ENCODE assay signal across 8 cellular contexts in genomic region chr11:68843052-68843561, GRCh38. TPM values are rescaled to one million over a fixed set of nuclear protein-coding genes. Genes with fewer than 3 reads are reported as not detected.
DNase-seq lines count a peak whose midpoint lies in the region; ATAC-seq and TF ChIP-seq lines count a peak whose summit lies in the region.

No MANE protein-coding gene starts in this region.

- POLR2A ChIA-PET in WTC11 (lab: Charles Lee), result no interaction called here

- H3K9me3 Mint-ChIP-seq in WTC11, result no peaks in the 10 kb centered on the region
- H3K9me3 Mint-ChIP-seq in effector memory CD8-positive, alpha-beta T cell, result no peaks in the 10 kb centered on the region

- H3K27ac Mint-ChIP-seq in WTC11, result no peak overlapping the region
- peak overlapping the region; percentile 62 to 90 for H3K27ac Mint-ChIP-seq in effector memory CD8-positive, alpha-beta T cell

- TF ChIP-seq CTCF in heart left ventricle (IDR thresholded peaks at IDR 0.05), result no peak
- no peak for TF ChIP-seq CTCF in WTC11 (IDR thresholded peaks at IDR 0.05)
- TF ChIP-seq CTCF in psoas muscle (IDR thresholded peaks at IDR 0.05), result no peak

- H3K4me1 ChIP-seq in heart left ventricle (peaks cover 4 to 57% (median 42%) of the 10 kb centered on the region in 12 donors), psoas muscle (peaks cover 23% of the 10 kb centered on the region)

- H3K9me3 ChIP-seq in heart left ventricle (no peaks in the 10 kb centered on the region), psoas muscle (no peaks in the 10 kb centered on the region)

- ATAC-seq in heart left ventricle (no peak), left cardiac atrium (no peak), WTC11 (no peak), psoas muscle (no peak), HG02885 (IDR thresholded peaks at IDR 0.05; ENCODE audit: poor library complexity, unreplicated experiment) (no peak)
- ATAC-seq in effector memory CD8-positive, alpha-beta T cell (replicated peaks), result peak; percentile 5

- peak overlapping the region in 10 of 12 donors; percentile 52 to 96 (median 90) for H3K4me3 ChIP-seq in heart left ventricle
- peak overlapping the region; percentile 80 for H3K4me3 ChIP-seq in psoas muscle

- peak overlapping the region; percentile 71 for H3K4me3 Mint-ChIP-seq in WTC11
- H3K4me3 Mint-ChIP-seq in effector memory CD8-positive, alpha-beta T cell, result peak overlapping the region; percentile 89 to 94

- peaks cover 35% of the 10 kb centered on the region for H3K4me1 Mint-ChIP-seq in WTC11
- H3K4me1 Mint-ChIP-seq in effector memory CD8-positive, alpha-beta T cell (ENCODE audit: low read depth in 2 of 2), result peaks cover 26 to 28% of the 10 kb centered on the region in 2 donors

- peaks cover 68% of the 10 kb centered on the region for H3K27me3 Mint-ChIP-seq in WTC11 (ENCODE audit: low read depth)
- H3K27me3 Mint-ChIP-seq in effector memory CD8-positive, alpha-beta T cell, result peaks cover 0 to 7% of the 10 kb centered on the region in 2 donors

- peak in 1 of 5 donors; percentile 42 for DNase-seq in heart left ventricle
- no peak for DNase-seq in left cardiac atrium
- DNase-seq in WTC11 (ENCODE audit: low spot score), result no peak
- peak in 2 of 3 experiments; percentile 30 to 48 for DNase-seq in effector memory CD8-positive, alpha-beta T cell
- DNase-seq in psoas muscle, result no peak
- DNase-seq in NK-92 (lab: John Stamatoyannopoulos, UW; ENCODE audit: unreplicated experiment), result no peak
- no peak for DNase-seq in GM19238 (ENCODE audit: insufficient read length, low spot score)

- no peaks in the 10 kb centered on the region for H3K36me3 ChIP-seq in heart left ventricle
- no peaks in the 10 kb centered on the region for H3K36me3 ChIP-seq in psoas muscle (ENCODE audit: insufficient read depth in 1 of 2, low read depth in 1 of 2)

- CTCF ChIA-PET in WTC11 (lab: Charles Lee), result interaction anchor here (0.6 to 3.2 kb wide), 13 partner anchors 9 to 210 kb away, joined by 3 to 21 read pairs (median 6); no protein-coding TSS in a partner anchor

- H3K36me3 Mint-ChIP-seq in WTC11, result no peaks in the 10 kb centered on the region
- peaks cover 34% of the 10 kb centered on the region for H3K36me3 Mint-ChIP-seq in effector memory CD8-positive, alpha-beta T cell (ENCODE audit: insufficient read depth)

- no peak for TF ChIP-seq POLR2A in heart left ventricle (IDR thresholded peaks at IDR 0.05)

- intact Hi-C loops in heart left ventricle (cut with DNase I) (loop anchor here in 5 of 10 donors (2.0 to 5.0 kb wide), 5 partner anchors 36 to 59 kb away; partner anchors contain the start of genes IGHMBP2 (in 1 of the 5) and MRPL21 (in 1 of the 5)), left cardiac atrium (cut with DNase I) (loop anchor here in 1 of 2 donors (5.0 kb wide), 1 partner anchor 66 kb away; no protein-coding TSS in a partner anchor), psoas muscle (cut with DNase I) (loop anchor here in 1 of 2 donors (10.0 kb wide), 1 partner anchor 202 kb away; the partner anchor contains the start of gene TPCN2)

- H3K27me3 ChIP-seq in heart left ventricle, result no peaks in the 10 kb centered on the region
- H3K27me3 ChIP-seq in psoas muscle (ENCODE audit: insufficient read depth in 3 of 3, low read length in 2 of 3), result no peaks in the 10 kb centered on the region

- H3K27ac ChIP-seq in heart left ventricle, result peak overlapping the region in 10 of 12 donors; percentile 15 to 97 (median 74)
- H3K27ac ChIP-seq in psoas muscle, result no peak overlapping the region

- WGBS in heart left ventricle, 4 donors, result 33 to 38% (median 37%) methylated on average over 19 to 23 of the region's 23 CpGs
- 34 to 47% (median 39%) methylated on average over 23 of the region's 23 CpGs for WGBS in psoas muscle, 3 donors

TF ChIP-seq in WTC11, 78 proteins besides CTCF, POLR2A, EP300 and RAD21:
- TF ChIP-seq FOXP1 (CRISPR knock-in tag; IDR thresholded peaks at IDR 0.05; ENCODE audit: borderline replicate concordance) (no peak), NR3C1 (CRISPR knock-in tag; conservative IDR thresholded peaks at IDR 0.05; ENCODE audit: low read depth) (no peak), ESRRA (CRISPR knock-in tag; IDR thresholded peaks at IDR 0.05; ENCODE audit: borderline replicate concordance) (no peak)

RNA-seq across cellular contexts. Expression of gene CPT1A, which starts 1.4 kb away (rescaled TPM):
- total RNA-seq in heart left ventricle (100 to 1,000 TPM in 1 of 9 donors, 10 to 100 TPM in 8; 33.0 to 116 (median 51.9) TPM), left cardiac atrium (10 to 100 TPM; 56.6 to 63.5 TPM), WTC11 (2021) (18.4 to 28.1 TPM (median 20.3 TPM) in 3 replicates), psoas muscle (10 to 100 TPM in 3 of 4 donors, 1 to 10 TPM in 1; 9.7 to 29.2 (median 15.0) TPM)
- polyA plus RNA-seq in heart left ventricle (10 to 100 TPM; 20.9 to 38.5 TPM), psoas muscle (10 to 100 TPM in 2 of 3 donors, 1 to 10 TPM in 1; 8.6 to 12.9 (median 11.5) TPM)

Comparison
In these comparisons a context has a peak if more than half of its experiments do, and no peak if none do; other contexts are left out.
1. DNase-seq: peak in effector memory CD8-positive, alpha-beta T cell (2 of 3); none in left cardiac atrium (single experiment), WTC11 (single experiment), psoas muscle (0 of 2), NK-92 (single experiment) and GM19238 (single experiment).